ENCODE assay signal across 19 cellular contexts in the genomic region with DNA sequence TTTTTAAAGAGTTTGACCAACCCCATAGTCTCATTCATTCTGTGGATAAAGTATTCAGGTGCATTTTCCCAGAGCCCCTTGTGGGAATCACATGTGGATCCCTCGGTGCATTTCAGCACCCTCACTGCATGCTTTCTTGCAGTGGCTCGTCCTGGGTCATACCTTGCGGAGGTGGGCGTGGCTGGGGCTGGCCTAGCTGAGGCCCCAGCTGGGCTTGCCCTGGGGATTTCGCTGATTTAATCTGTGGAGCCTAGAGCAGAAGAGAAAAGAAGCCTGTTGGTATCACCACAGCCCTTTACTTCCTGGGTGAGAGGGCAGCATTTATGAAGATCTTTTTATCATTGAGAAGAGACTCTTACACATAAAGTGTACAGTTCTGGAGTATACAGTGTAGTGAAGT.
"Had no signal": no experiment of that assay in that cellular context is flagged by ENCODE, and none has a peak within 500 bp of the region (broad histone marks: within the 10 kb centered on the region; RNA-seq: fewer than 3 reads in every experiment).

No MANE protein-coding gene starts in this region.

- H3K36me3 ChIP-seq: gastrocnemius medialis, heart left ventricle, left ventricle myocardium inferior, pancreas had no signal

- H3K4me3 Mint-ChIP-seq: activated CD4-positive, alpha-beta T cell treated with anti-CD3 and anti-CD28 coated beads, Interleukin-2, amount 10 ng/mL, durations not matched to agents 24 days and 14 days; activated CD8-positive, alpha-beta T cell treated with anti-CD3 and anti-CD28 coated beads for 36 hours; activated naive CD4-positive, alpha-beta T cell treated with anti-CD3 and anti-CD28 coated beads for 36 hours; activated T-cell treated with anti-CD3 and anti-CD28 coated beads, Interleukin-2, amount 50 U/mL, for 24 hours; brain; central memory CD8-positive, alpha-beta T cell; memory B cell; naive B cell; T-cell had no signal

- H3K9me3 Mint-ChIP-seq: activated CD4-positive, alpha-beta T cell treated with anti-CD3 and anti-CD28 coated beads, Interleukin-2, amount 10 ng/mL, durations not matched to agents 24 days and 14 days; activated CD8-positive, alpha-beta T cell treated with anti-CD3 and anti-CD28 coated beads for 36 hours; activated naive CD4-positive, alpha-beta T cell treated with anti-CD3 and anti-CD28 coated beads for 36 hours; activated T-cell treated with anti-CD3 and anti-CD28 coated beads, Interleukin-2, amount 50 U/mL, for 24 hours; activated T-helper 2 cell treated with anti-CD3 and anti-CD28 coated beads, Interferon-gamma antibody, Interleukin-2, Interleukin-4, amounts not matched to agents 10 μg/mL and 5 μg/mL and 100 μg/mL, durations not matched to agents 14 hours and 24 hours and 36 hours; central memory CD8-positive, alpha-beta T cell; memory B cell; T-cell had no signal

- H3K4me3 ChIP-seq: coronary artery, gastrocnemius medialis, heart left ventricle, left ventricle myocardium inferior, mucosa of descending colon, pancreas had no signal

- H3K27ac ChIP-seq: pancreas had no signal

- H3K4me1 Mint-ChIP-seq: activated CD4-positive, alpha-beta T cell treated with anti-CD3 and anti-CD28 coated beads, Interleukin-2, amount 10 ng/mL, durations not matched to agents 24 days and 14 days; memory B cell had no signal

- DNase-seq: activated CD4-positive, alpha-beta T cell treated with anti-CD3 and anti-CD28 coated beads, Interleukin-2, amount 10 ng/mL, durations not matched to agents 24 days and 14 days; activated CD8-positive, alpha-beta T cell treated with anti-CD3 and anti-CD28 coated beads for 36 hours; activated naive CD4-positive, alpha-beta T cell treated with anti-CD3 and anti-CD28 coated beads for 36 hours; activated T-cell treated with anti-CD3 and anti-CD28 coated beads, Interleukin-2, amount 50 U/mL, for 24 hours; gastrocnemius medialis; heart left ventricle; left ventricle myocardium inferior; mucosa of descending colon; naive B cell; pancreas; stimulated activated CD8-positive, alpha-beta memory T cell treated with anti-CD3 and anti-CD28 coated beads, Interleukin-4, amount 100 ng/mL, for 48 hours; stimulated activated naive CD8-positive, alpha-beta T cell treated with anti-CD3 and anti-CD28 coated beads, Interleukin-15, Interleukin-2, amounts not matched to agents 100 U/mL and 50 U/mL, for 24 hours; T-cell had no signal

- H3K27me3 ChIP-seq: gastrocnemius medialis, heart left ventricle, pancreas had no signal

- H3K27me3 Mint-ChIP-seq: activated CD8-positive, alpha-beta T cell treated with anti-CD3 and anti-CD28 coated beads for 36 hours had no signal

- ATAC-seq: activated CD8-positive, alpha-beta T cell treated with anti-CD3 and anti-CD28 coated beads for 36 hours; esophagus mucosa; gastrocnemius medialis; heart left ventricle; mucosa of descending colon; pancreas; stimulated activated naive CD8-positive, alpha-beta T cell treated with anti-CD3 and anti-CD28 coated beads, Interleukin-15, Interleukin-2, amounts not matched to agents 100 U/mL and 50 U/mL, for 24 hours; T-cell had no signal

- H3K27ac Mint-ChIP-seq: activated CD4-positive, alpha-beta T cell treated with anti-CD3 and anti-CD28 coated beads, Interleukin-2, amount 10 ng/mL, durations not matched to agents 24 days and 14 days; activated CD8-positive, alpha-beta T cell treated with anti-CD3 and anti-CD28 coated beads for 36 hours; activated naive CD4-positive, alpha-beta T cell treated with anti-CD3 and anti-CD28 coated beads for 36 hours; activated T-cell treated with anti-CD3 and anti-CD28 coated beads, Interleukin-2, amount 50 U/mL, for 24 hours; activated T-helper 2 cell treated with anti-CD3 and anti-CD28 coated beads, Interferon-gamma antibody, Interleukin-2, Interleukin-4, amounts not matched to agents 10 μg/mL and 5 μg/mL and 100 μg/mL, durations not matched to agents 14 hours and 24 hours and 36 hours; memory B cell had no signal

- H3K9me3 ChIP-seq: gastrocnemius medialis, mucosa of descending colon, pancreas had no signal

- H3K36me3 Mint-ChIP-seq: memory B cell, naive B cell, T-cell had no signal
